ENCODE assay signal across 12 cellular contexts in genomic region chr11:46391186-46391577, GRCh38. TPM values are rescaled to one million over a fixed set of nuclear protein-coding genes. Genes with fewer than 3 reads are reported as not detected.
A peak's percentile ranks its signal among the peaks of the same experiment; 100 is the strongest.
DNase-seq lines count a peak whose midpoint lies in the region; ATAC-seq and TF ChIP-seq lines count a peak whose summit lies in the region.
"Had no signal": no experiment of that assay in that cellular context is flagged by ENCODE, and none has a peak within 500 bp of the region (broad histone marks: within the 10 kb centered on the region; RNA-seq: fewer than 3 reads in every experiment).

No MANE protein-coding gene starts in this region.

- TF ChIP-seq CTCF in glutamatergic neuron (IDR thresholded peaks at IDR 0.05; ENCODE audit: partially characterized antibody, unreplicated experiment) (no peak), PC-3 (conservative IDR thresholded peaks at IDR 0.05; ENCODE audit: low read depth, low read length) (no peak)

- no peak for ATAC-seq in PC-3
- ATAC-seq: activated naive CD8-positive, alpha-beta T cell treated with anti-CD3 and anti-CD28 coated beads, Interleukin-2, amount 50 U/mL, for 24 hours; stimulated activated naive B cell treated with anti-CD40 and anti-IgM and Interleukin-4, amounts not matched to agents 10 μg/mL and 1 μg/mL and 100 μg/mL, for 72 hours had no signal

- H3K27ac Mint-ChIP-seq in glutamatergic neuron (ENCODE audit: unreplicated experiment), result no peak overlapping the region
- H3K27ac Mint-ChIP-seq: activated naive CD8-positive, alpha-beta T cell treated with anti-CD3 and anti-CD28 coated beads, Interleukin-2, amount 50 U/mL, for 24 hours had no signal

- no peak overlapping the region for H3K27ac ChIP-seq in BLaER1 treated with 17β-estradiol and CSF1 and Interleukin-3, amounts not matched to agents 10 nM and 100 nM
- H3K27ac ChIP-seq in HUES48 (ENCODE audit: low read depth, low read length), result no peak overlapping the region
- peak overlapping the region; percentile 36 for H3K27ac ChIP-seq in caudate nucleus (ENCODE audit: low read depth, low read length)
- H3K27ac ChIP-seq in PC-3 (ENCODE audit: low read length), result no peak overlapping the region

- no peaks in the 10 kb centered on the region for H3K9me3 ChIP-seq in BLaER1 treated with 17β-estradiol and CSF1 and Interleukin-3, amounts not matched to agents 10 nM and 100 nM (replicated peaks in 1 of 11)
- H3K9me3 ChIP-seq in HUES48 (ENCODE audit: control insufficient read depth, insufficient read depth, low read length), result no peaks in the 10 kb centered on the region
- H3K9me3 ChIP-seq in neuron (ENCODE audit: low read length), result no peaks in the 10 kb centered on the region
- H3K9me3 ChIP-seq in PC-3 (ENCODE audit: low read length), result no peaks in the 10 kb centered on the region

- H3K4me1 ChIP-seq in BLaER1 treated with 17β-estradiol and CSF1 and Interleukin-3, amounts not matched to agents 10 nM and 100 nM, result peaks cover 15 to 54% (median 42%) of the 10 kb centered on the region in 10 experiments; a peak in 19 of 20 replicates
- H3K4me1 ChIP-seq in HUES48 (ENCODE audit: control insufficient read depth, insufficient read depth, low read length) (peaks cover 24% of the 10 kb centered on the region), neuron (ENCODE audit: insufficient read depth, low read length) (peaks cover 38% of the 10 kb centered on the region), PC-3 (ENCODE audit: insufficient read depth, low read length) (peaks cover 19% of the 10 kb centered on the region; the same call in 1 of the 2 replicates)

- peaks cover 16% of the 10 kb centered on the region for H3K27me3 Mint-ChIP-seq in glutamatergic neuron (ENCODE audit: unreplicated experiment)

- POLR2A ChIA-PET in PC-3 (lab: Charles Lee; ENCODE audit: unreplicated experiment), result no interaction called here

- H2AFZ ChIP-seq in neuron (ENCODE audit: low read depth, low read length) (no peak overlapping the region), PC-3 (ENCODE audit: low read length) (no peak overlapping the region)

- peaks cover 5% of the 10 kb centered on the region for H3K36me3 Mint-ChIP-seq in glutamatergic neuron (ENCODE audit: unreplicated experiment)

- H3F3A ChIP-seq in PC-3 (ENCODE audit: low read length, unreplicated experiment), result no peaks in the 10 kb centered on the region

- H3K9me2 ChIP-seq in PC-3 (replicated peaks; ENCODE audit: low read length), result no peaks in the 10 kb centered on the region

- peaks cover 14 to 98% (median 79%) of the 10 kb centered on the region in 11 experiments; a peak in 20 of 22 replicates for H4K20me1 ChIP-seq in BLaER1 treated with 17β-estradiol and CSF1 and Interleukin-3, amounts not matched to agents 10 nM and 100 nM
- no peaks in the 10 kb centered on the region for H4K20me1 ChIP-seq in PC-3 (ENCODE audit: low read length)

- CTCF ChIA-PET in PC-3 (lab: Charles Lee), result interaction anchor here (0.6 kb wide), 4 partner anchors 22 to 89 kb away, joined by 3 to 11 read pairs (median 5); no protein-coding TSS in a partner anchor

- H3K9me3 Mint-ChIP-seq in glutamatergic neuron (ENCODE audit: unreplicated experiment), result peaks cover 14% of the 10 kb centered on the region
- H3K9me3 Mint-ChIP-seq: activated naive CD8-positive, alpha-beta T cell treated with anti-CD3 and anti-CD28 coated beads, Interleukin-2, amount 50 U/mL, for 24 hours; stimulated activated naive B cell treated with anti-CD40 and anti-IgM and Interleukin-4, amounts not matched to agents 10 μg/mL and 1 μg/mL and 100 μg/mL, for 72 hours had no signal

- peak overlapping the region; percentile 37 to 68 (median 50); a peak in 18 of 20 replicates for H3K4me3 ChIP-seq in BLaER1 treated with 17β-estradiol and CSF1 and Interleukin-3, amounts not matched to agents 10 nM and 100 nM
- H3K4me3 ChIP-seq in HUES48 (ENCODE audit: low read depth, low read length), result peak overlapping the region; percentile 67; the same call in 1 of the 2 replicates
- peak overlapping the region; percentile 52 for H3K4me3 ChIP-seq in neuron (ENCODE audit: low read length)
- H3K4me3 ChIP-seq in PC-3 (ENCODE audit: low read length), result no peak overlapping the region

- no peaks in the 10 kb centered on the region for H3K79me2 ChIP-seq in PC-3 (ENCODE audit: low read length)

- DNase-seq in caudate nucleus (lab: John Stamatoyannopoulos, UW), result no peak
- no peak for DNase-seq in cerebellum (ENCODE audit: low spot score)
- DNase-seq in glutamatergic neuron, result no peak
- DNase-seq in PC-3, result no peak
- no peak for DNase-seq in SHP77 (lab: John Stamatoyannopoulos, UW)
- DNase-seq: activated naive CD8-positive, alpha-beta T cell treated with anti-CD3 and anti-CD28 coated beads, Interleukin-2, amount 50 U/mL, for 24 hours; stimulated activated CD4-positive, alpha-beta T cell treated with anti-CD3 and anti-CD28 coated beads, Interleukin-12 subunit alpha, Interleukin-12 subunit beta, amount 100 ng/mL, for 4 hours; stimulated activated naive B cell treated with anti-CD40 and anti-IgM and Interleukin-4, amounts not matched to agents 10 μg/mL and 1 μg/mL and 100 μg/mL, for 72 hours had no signal

- peaks cover 0 to 8% (median 6%) of the 10 kb centered on the region in 11 experiments; a peak in 12 of 22 replicates for H3K36me3 ChIP-seq in BLaER1 treated with 17β-estradiol and CSF1 and Interleukin-3, amounts not matched to agents 10 nM and 100 nM
- 0 out of 2 replicates have a peak, but pooled peaks cover 4% of the 10 kb centered on the region for H3K36me3 ChIP-seq in HUES48 (ENCODE audit: control insufficient read depth, insufficient read depth, low read length)
- H3K36me3 ChIP-seq in neuron (ENCODE audit: insufficient read depth, low read length), result peaks cover 3% of the 10 kb centered on the region
- H3K36me3 ChIP-seq in PC-3 (ENCODE audit: low read depth, low read length), result no peaks in the 10 kb centered on the region

- peak overlapping the region; percentile 74 to 89 (median 79) for H3K4me2 ChIP-seq in BLaER1 treated with 17β-estradiol and CSF1 and Interleukin-3, amounts not matched to agents 10 nM and 100 nM
- H3K4me2 ChIP-seq in PC-3 (ENCODE audit: low read length), result no peak overlapping the region

- H3K4me3 Mint-ChIP-seq in glutamatergic neuron (ENCODE audit: unreplicated experiment), result no peak overlapping the region

- H3K9ac ChIP-seq in BLaER1 treated with 17β-estradiol and CSF1 and Interleukin-3, amounts not matched to agents 10 nM and 100 nM, result no peak overlapping the region
- H3K9ac ChIP-seq in HUES48 (ENCODE audit: low read depth, low read length) (no peak overlapping the region), PC-3 (ENCODE audit: low read length) (no peak overlapping the region)

- H3K4me1 Mint-ChIP-seq in glutamatergic neuron (ENCODE audit: low read depth, unreplicated experiment), result peaks cover 19% of the 10 kb centered on the region

- intact Hi-C loops in PC-3 (cut with micrococcal nuclease), result no loop called here

- no TSS peak for BruUV-seq in PC-3 (replicated peaks; lab: Mats Ljungman, UMichigan)

- peaks cover 73 to 83% (median 79%) of the 10 kb centered on the region in 11 experiments for H3K27me3 ChIP-seq in BLaER1 treated with 17β-estradiol and CSF1 and Interleukin-3, amounts not matched to agents 10 nM and 100 nM
- H3K27me3 ChIP-seq in HUES48 (ENCODE audit: control insufficient read depth, insufficient read depth, low read length), result peaks cover 59% of the 10 kb centered on the region
- peaks cover 30% of the 10 kb centered on the region for H3K27me3 ChIP-seq in neuron (ENCODE audit: insufficient read depth, low read length)
- peaks cover 29% of the 10 kb centered on the region for H3K27me3 ChIP-seq in PC-3 (ENCODE audit: low read length)

RNA-seq across cellular contexts. Expression of gene CHRM4, which starts 0.4 kb away (rescaled TPM):
- 2.6 TPM for total RNA-seq in cerebellum
- 8.5 TPM for total RNA-seq in glutamatergic neuron (ENCODE audit: unreplicated experiment)
- not detected in 2 replicates for total RNA-seq in PC-3 (2014; rRNA removed)
- total RNA-seq: mesenteric fat pad had no signal

RNA-seq across cellular contexts. Expression of gene MDK, which starts 9.7 kb away (rescaled TPM):
- total RNA-seq in cerebellum (46.8 TPM), glutamatergic neuron (ENCODE audit: unreplicated experiment) (846 TPM), PC-3 (2014; rRNA removed) (184 and 232 TPM in 2 replicates)

RNA-seq across cellular contexts. Expression of gene DGKZ, which starts 43.9 kb away (rescaled TPM):
- total RNA-seq in cerebellum (48.1 TPM), glutamatergic neuron (ENCODE audit: unreplicated experiment) (60.9 TPM), PC-3 (2014; rRNA removed) (70.2 and 91.0 TPM in 2 replicates)
